ENCODE assay signal across 13 cellular contexts in genomic region chrX:148281920-148282319, GRCh38.
"Had no signal": no experiment of that assay in that cellular context is flagged by ENCODE, and none has a peak within 500 bp of the region (broad histone marks: within the 10 kb centered on the region; RNA-seq: fewer than 3 reads in every experiment).

No MANE protein-coding gene starts in this region.

- H3K27me3 Mint-ChIP-seq: memory B cell; stimulated activated naive B cell treated with anti-CD40 and anti-IgM and Interleukin-4, amounts not matched to agents 10 μg/mL and 1 μg/mL and 100 μg/mL, for 72 hours; type B pancreatic cell had no signal

- H3K27me3 ChIP-seq: heart left ventricle, spleen, suprapubic skin had no signal

- H3K27ac Mint-ChIP-seq: memory B cell; stimulated activated naive B cell treated with anti-CD40 and anti-IgM and Interleukin-4, amounts not matched to agents 10 μg/mL and 1 μg/mL and 100 μg/mL, for 72 hours; type B pancreatic cell had no signal

- H3K36me3 Mint-ChIP-seq: memory B cell, type B pancreatic cell had no signal

- H3K27ac ChIP-seq: heart left ventricle, spleen, suprapubic skin had no signal

- H3K4me3 Mint-ChIP-seq: memory B cell; stimulated activated naive B cell treated with anti-CD40 and anti-IgM and Interleukin-4, amounts not matched to agents 10 μg/mL and 1 μg/mL and 100 μg/mL, for 72 hours; type B pancreatic cell had no signal

- H3K4me3 ChIP-seq: heart left ventricle, spleen, suprapubic skin had no signal

- H3K9me3 Mint-ChIP-seq: memory B cell, type B pancreatic cell had no signal

- H3K4me1 ChIP-seq: heart left ventricle, spleen, suprapubic skin had no signal

- DNase-seq: activated CD4-positive, alpha-beta T cell treated with anti-CD3 and anti-CD28 coated beads for 1 hour; effector CD4-positive, alpha-beta T cell; foreskin melanocyte; heart left ventricle; SHP77; spleen; stimulated activated CD4-positive, alpha-beta T cell treated with anti-CD3 and anti-CD28 coated beads, Interleukin-1b, Interleukin-23, amount 100 ng/mL, for 48 hours; stimulated activated naive B cell treated with anti-CD40 and anti-IgM and Interleukin-4, amounts not matched to agents 10 μg/mL and 1 μg/mL and 100 μg/mL, for 72 hours had no signal

- H3K9me3 ChIP-seq: heart left ventricle, spleen, suprapubic skin had no signal

- ATAC-seq: heart left ventricle; left lobe of liver; sciatic nerve; stimulated activated naive B cell treated with anti-CD40 and anti-IgM and Interleukin-4, amounts not matched to agents 10 μg/mL and 1 μg/mL and 100 μg/mL, for 72 hours had no signal

- H3K36me3 ChIP-seq: heart left ventricle, spleen, suprapubic skin had no signal
